Comparison of ENCODE assay signal across 1 cellular context in genomic region chr12:124720687-124721500, GRCh38.
A peak's percentile ranks its signal among the peaks of the same experiment; 100 is the strongest.
TF ChIP-seq lines count a peak whose summit lies in the region.

No MANE protein-coding gene starts in this region.

TF ChIP-seq in K562, 482 proteins besides CTCF, POLR2A, EP300 and RAD21 (continued from another document and continues in another):
- TF ChIP-seq ZNF407 (IDR thresholded peaks at IDR 0.05; ENCODE audit: low read depth) (no peak), ARNT (IDR thresholded peaks at IDR 0.05) (no peak), RB1 (IDR thresholded peaks at IDR 0.05; ENCODE audit: low read depth) (no peak), ZZZ3 (IDR thresholded peaks at IDR 0.05) (no peak), KLF10 (CRISPR knock-in tag; IDR thresholded peaks at IDR 0.05) (no peak), CHAMP1 (IDR thresholded peaks at IDR 0.05) (no peak), NFE2 (IDR thresholded peaks at IDR 0.05; ENCODE audit: low read depth) (no peak), DACH1 (IDR thresholded peaks at IDR 0.05; ENCODE audit: partially characterized antibody) (no peak), BRD9 (IDR thresholded peaks at IDR 0.05; ENCODE audit: low read depth, partially characterized antibody) (peak; percentile 69), TRIM28 (IDR thresholded peaks at IDR 0.05) (no peak), BCOR (IDR thresholded peaks at IDR 0.05) (peak; percentile 92), HNRNPUL1 (IDR thresholded peaks at IDR 0.05; ENCODE audit: low read length) (no peak), TAF9B (IDR thresholded peaks at IDR 0.05; ENCODE audit: partially characterized antibody) (no peak), GTF2F1 (IDR thresholded peaks at IDR 0.05; ENCODE audit: low read depth, low read length) (no peak), CLOCK (CRISPR knock-in tag; IDR thresholded peaks at IDR 0.05; ENCODE audit: borderline replicate concordance) (no peak), CEBPZ (IDR thresholded peaks at IDR 0.05; ENCODE audit: borderline replicate concordance, low read depth, low read length) (no peak), TBL1XR1 (IDR thresholded peaks at IDR 0.05; ENCODE audit: low read length in 2 of 2) (no peak), E2F1 (CRISPR knock-in tag; IDR thresholded peaks at IDR 0.05) (no peak), THAP7 (CRISPR knock-in tag; IDR thresholded peaks at IDR 0.05) (no peak), ADNP (tag; IDR thresholded peaks at IDR 0.05) (peak; percentile 49; the same call in 1 of the 2 replicates), MEIS2 (IDR thresholded peaks at IDR 0.05; ENCODE audit: partially characterized antibody) (peak; percentile 66), FOXK1 (CRISPR knock-in tag; IDR thresholded peaks at IDR 0.05; ENCODE audit: borderline replicate concordance) (no peak), RAD51 (IDR thresholded peaks at IDR 0.05; ENCODE audit: borderline replicate concordance, low read depth) (peak; percentile 54; the same call in 1 of the 2 replicates), THRAP3 (IDR thresholded peaks at IDR 0.05; ENCODE audit: borderline replicate concordance) (no peak), CREB3 (tag; conservative IDR thresholded peaks at IDR 0.05; ENCODE audit: low read depth) (no peak), ARID3A (IDR thresholded peaks at IDR 0.05; ENCODE audit: borderline replicate concordance, low read depth, low read length) (no peak), ZNF511 (CRISPR knock-in tag; IDR thresholded peaks at IDR 0.05) (no peak), ZNF395 (CRISPR knock-in tag; IDR thresholded peaks at IDR 0.05) (no peak), SMARCC2 (IDR thresholded peaks at IDR 0.05; ENCODE audit: low read depth) (no peak), ZNF197 (CRISPR knock-in tag; IDR thresholded peaks at IDR 0.05; ENCODE audit: low read depth) (no peak)
